ENCODE assay signal across 12 cellular contexts in the genomic region with DNA sequence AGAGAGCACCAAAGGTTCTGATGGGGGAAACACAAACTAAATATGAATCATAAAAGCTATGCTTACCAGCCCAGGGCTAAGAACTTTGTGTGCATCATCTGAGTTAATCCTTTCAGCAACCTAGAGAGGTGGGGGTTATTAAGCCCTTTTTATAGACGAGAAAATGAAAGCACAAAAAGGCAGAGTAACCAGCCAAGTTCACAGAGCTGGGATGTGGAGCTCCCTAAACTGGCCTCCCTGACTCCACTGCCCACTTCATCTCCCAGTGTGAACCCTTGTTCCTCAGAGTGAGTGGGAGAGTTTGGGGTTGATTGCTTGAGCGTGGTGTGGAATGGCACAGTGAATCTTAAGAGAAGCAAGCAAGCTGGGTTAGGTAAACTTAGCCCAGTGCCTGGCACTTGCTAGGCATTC. TPM values are rescaled to one million over a fixed set of nuclear protein-coding genes. Genes with fewer than 3 reads are reported as not detected.
A peak's percentile ranks its signal among the peaks of the same experiment; 100 is the strongest.
DNase-seq lines count a peak whose midpoint lies in the region; ATAC-seq and TF ChIP-seq lines count a peak whose summit lies in the region.
"Had no signal": no experiment of that assay in that cellular context is flagged by ENCODE, and none has a peak within 500 bp of the region (broad histone marks: within the 10 kb centered on the region; RNA-seq: fewer than 3 reads in every experiment).

No MANE protein-coding gene starts in this region.

- no peak for TF ChIP-seq CTCF in tibial artery (IDR thresholded peaks at IDR 0.05)

- DNase-seq in activated T-cell treated with anti-CD3 and anti-CD28 coated beads, Interleukin-2, amount 50 U/mL, for 4 hours = no peak
- DNase-seq in activated T-cell treated with anti-CD3 and anti-CD28 coated beads for 4 hours = no peak
- DNase-seq in iris pigment epithelial cell (ENCODE audit: low read depth) = peak; percentile 77
- no peak for DNase-seq in tibial artery
- DNase-seq in NOMO-1 (lab: John Stamatoyannopoulos, UW; ENCODE audit: unreplicated experiment in 2 of 2) = no peak
- no peak for DNase-seq in NCI-H2107 (lab: John Stamatoyannopoulos, UW)
- DNase-seq: activated CD4-positive, alpha-beta T cell treated with anti-CD3 and anti-CD28 coated beads, Interleukin-2, amount 50 U/mL, for 1 hour; NCI-H1105; nephron progenitor cell had no signal

- peak overlapping the region in 1 of 2 donors; percentile 2 for H3K4me3 ChIP-seq in tibial artery
- H3K4me3 ChIP-seq: hepatocyte had no signal

- H3K36me3 Mint-ChIP-seq in activated T-cell treated with anti-CD3 and anti-CD28 coated beads, Interleukin-2, amount 50 U/mL, for 4 hours (ENCODE audit: insufficient read depth) = no peaks in the 10 kb centered on the region

- peak; percentile 14 to 19 for ATAC-seq in activated T-cell treated with anti-CD3 and anti-CD28 coated beads, Interleukin-2, amount 50 U/mL, for 4 hours
- ATAC-seq in SK-N-SH treated with all-trans-retinoic acid at 6 μM for 48 hours (peak; percentile 45), GM18858 (IDR thresholded peaks at IDR 0.05; ENCODE audit: unreplicated experiment) (no peak)

- H3K27me3 Mint-ChIP-seq in activated T-cell treated with anti-CD3 and anti-CD28 coated beads, Interleukin-2, amount 50 U/mL, for 4 hours (ENCODE audit: low read depth) = peaks cover 2% of the 10 kb centered on the region

- H3K27me3 ChIP-seq in tibial artery = no peaks in the 10 kb centered on the region
- H3K27me3 ChIP-seq: hepatocyte had no signal

- H3K9me3 Mint-ChIP-seq in activated T-cell treated with anti-CD3 and anti-CD28 coated beads, Interleukin-2, amount 50 U/mL, for 4 hours = no peaks in the 10 kb centered on the region
- H3K9me3 Mint-ChIP-seq: nephron progenitor cell had no signal

- H3K4me1 ChIP-seq in tibial artery = peaks cover 0 to 41% (median 32%) of the 10 kb centered on the region in 4 donors

- H3K27ac ChIP-seq in tibial artery = peak overlapping the region; percentile 67 to 70
- H3K27ac ChIP-seq: hepatocyte had no signal

- H3K4me1 Mint-ChIP-seq in activated T-cell treated with anti-CD3 and anti-CD28 coated beads, Interleukin-2, amount 50 U/mL, for 4 hours (ENCODE audit: low read depth) = peaks cover 14% of the 10 kb centered on the region

- intact Hi-C loops in tibial artery (cut with DNase I; ENCODE audit: low total_unique reads) = no loop called here

- H3K4me3 Mint-ChIP-seq in activated T-cell treated with anti-CD3 and anti-CD28 coated beads, Interleukin-2, amount 50 U/mL, for 4 hours = no peak overlapping the region
- H3K4me3 Mint-ChIP-seq: nephron progenitor cell had no signal

- H3K36me3 ChIP-seq in tibial artery = no peaks in the 10 kb centered on the region

- no peaks in the 10 kb centered on the region for H3K9me3 ChIP-seq in tibial artery

TF ChIP-seq in SK-N-SH treated with all-trans-retinoic acid at 6 μM for 48 hours, 23 proteins besides CTCF, POLR2A, EP300 and RAD21:
- TF ChIP-seq RARB (CRISPR knock-in tag; IDR thresholded peaks at IDR 0.05) (no peak), OSR1 (CRISPR knock-in tag; IDR thresholded peaks at IDR 0.05) (no peak), ISL1 (CRISPR knock-in tag; IDR thresholded peaks at IDR 0.05) (no peak), CSRNP3 (CRISPR knock-in tag; IDR thresholded peaks at IDR 0.05) (no peak), CREB5 (CRISPR knock-in tag; IDR thresholded peaks at IDR 0.05; ENCODE audit: low read depth) (no peak), TOX (CRISPR knock-in tag; IDR thresholded peaks at IDR 0.05; ENCODE audit: borderline replicate concordance) (no peak), BACH2 (CRISPR knock-in tag; IDR thresholded peaks at IDR 0.05; ENCODE audit: borderline replicate concordance) (no peak), SNAI2 (CRISPR knock-in tag; IDR thresholded peaks at IDR 0.05) (no peak), ARNTL (CRISPR knock-in tag; IDR thresholded peaks at IDR 0.05; ENCODE audit: borderline replicate concordance, low read depth) (no peak)
- TF ChIP-seq, protein P1, sequence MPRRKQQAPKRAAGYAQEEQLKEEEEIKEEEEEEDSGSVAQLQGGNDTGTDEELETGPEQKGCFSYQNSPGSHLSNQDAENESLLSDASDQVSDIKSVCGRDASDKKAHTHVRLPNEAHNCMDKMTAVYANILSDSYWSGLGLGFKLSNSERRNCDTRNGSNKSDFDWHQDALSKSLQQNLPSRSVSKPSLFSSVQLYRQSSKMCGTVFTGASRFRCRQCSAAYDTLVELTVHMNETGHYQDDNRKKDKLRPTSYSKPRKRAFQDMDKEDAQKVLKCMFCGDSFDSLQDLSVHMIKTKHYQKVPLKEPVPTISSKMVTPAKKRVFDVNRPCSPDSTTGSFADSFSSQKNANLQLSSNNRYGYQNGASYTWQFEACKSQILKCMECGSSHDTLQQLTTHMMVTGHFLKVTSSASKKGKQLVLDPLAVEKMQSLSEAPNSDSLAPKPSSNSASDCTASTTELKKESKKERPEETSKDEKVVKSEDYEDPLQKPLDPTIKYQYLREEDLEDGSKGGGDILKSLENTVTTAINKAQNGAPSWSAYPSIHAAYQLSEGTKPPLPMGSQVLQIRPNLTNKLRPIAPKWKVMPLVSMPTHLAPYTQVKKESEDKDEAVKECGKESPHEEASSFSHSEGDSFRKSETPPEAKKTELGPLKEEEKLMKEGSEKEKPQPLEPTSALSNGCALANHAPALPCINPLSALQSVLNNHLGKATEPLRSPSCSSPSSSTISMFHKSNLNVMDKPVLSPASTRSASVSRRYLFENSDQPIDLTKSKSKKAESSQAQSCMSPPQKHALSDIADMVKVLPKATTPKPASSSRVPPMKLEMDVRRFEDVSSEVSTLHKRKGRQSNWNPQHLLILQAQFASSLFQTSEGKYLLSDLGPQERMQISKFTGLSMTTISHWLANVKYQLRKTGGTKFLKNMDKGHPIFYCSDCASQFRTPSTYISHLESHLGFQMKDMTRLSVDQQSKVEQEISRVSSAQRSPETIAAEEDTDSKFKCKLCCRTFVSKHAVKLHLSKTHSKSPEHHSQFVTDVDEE (CRISPR knock-in tag; IDR thresholded peaks at IDR 0.05) = no peak
TF ChIP-seq in SK-N-SH treated with all-trans-retinoic acid at 6 μM for 48 hours: peak in this region for 0.

RNA-seq across cellular contexts. Expression of gene BCAR3, which starts 10.8 kb away (rescaled TPM):
- 1 to 10 TPM in 2 of 3 donors, under 1 TPM in 1; 0.53 to 1.7 (median 1.2) TPM for total RNA-seq in activated T-cell treated with anti-CD3 and anti-CD28 coated beads, Interleukin-2, amount 50 U/mL, for 4 hours
